ENCODE assay signal across 1 cellular context in genomic region chr16:73056383-73056782, GRCh38.
A peak's percentile ranks its signal among the peaks of the same experiment; 100 is the strongest.
TF ChIP-seq lines count a peak whose summit lies in the region.

No MANE protein-coding gene starts in this region.

TF ChIP-seq in HepG2, 621 proteins besides CTCF, POLR2A, EP300 and RAD21 (continued from another document):
- TF ChIP-seq ZBTB10 (CRISPR knock-in tag; IDR thresholded peaks at IDR 0.05; ENCODE audit: borderline replicate concordance) (peak; percentile 2; the same call in 1 of the 2 replicates), MAFK (conservative IDR thresholded peaks at IDR 0.05 in 1 of 2, IDR thresholded peaks at IDR 0.05 in 1 of 2; ENCODE audit: low read length in 2 of 2) (peak; percentile 46 to 53; a peak in 3 of 4 replicates), ZNF546 (CRISPR knock-in tag; conservative IDR thresholded peaks at IDR 0.05) (0 out of 2 replicates have a peak, but pooled peaks have one; percentile 24)
- TF ChIP-seq, protein P1, sequence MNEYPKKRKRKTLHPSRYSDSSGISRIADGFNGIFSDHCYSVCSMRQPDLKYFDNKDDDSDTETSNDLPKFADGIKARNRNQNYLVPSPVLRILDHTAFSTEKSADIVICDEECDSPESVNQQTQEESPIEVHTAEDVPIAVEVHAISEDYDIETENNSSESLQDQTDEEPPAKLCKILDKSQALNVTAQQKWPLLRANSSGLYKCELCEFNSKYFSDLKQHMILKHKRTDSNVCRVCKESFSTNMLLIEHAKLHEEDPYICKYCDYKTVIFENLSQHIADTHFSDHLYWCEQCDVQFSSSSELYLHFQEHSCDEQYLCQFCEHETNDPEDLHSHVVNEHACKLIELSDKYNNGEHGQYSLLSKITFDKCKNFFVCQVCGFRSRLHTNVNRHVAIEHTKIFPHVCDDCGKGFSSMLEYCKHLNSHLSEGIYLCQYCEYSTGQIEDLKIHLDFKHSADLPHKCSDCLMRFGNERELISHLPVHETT (CRISPR knock-in tag; conservative IDR thresholded peaks at IDR 0.05), result no peak
